In the genomic region with DNA sequence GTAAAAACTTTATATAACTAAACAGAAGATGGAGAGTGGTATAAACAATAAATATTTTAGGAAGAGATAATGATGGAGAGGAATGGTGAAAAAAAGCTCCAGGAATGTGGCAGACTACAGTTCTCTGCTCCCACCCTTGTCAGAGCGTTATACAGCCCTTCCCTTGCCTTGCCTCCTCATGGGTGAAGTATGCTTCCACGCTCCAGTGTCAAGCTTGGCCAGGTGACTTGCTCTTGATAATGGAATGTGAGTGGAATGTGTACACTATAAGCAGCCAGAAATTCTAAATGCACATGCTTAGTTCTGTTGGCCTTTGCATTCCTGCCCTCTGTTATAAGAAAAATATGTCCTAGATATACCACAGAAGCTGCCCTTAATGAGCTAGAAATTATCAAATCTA, we compare ENCODE assay signal across 1 cellular context.
TF ChIP-seq lines count a peak whose summit lies in the region.

No MANE protein-coding gene starts in this region.

TF ChIP-seq in GM23338, 12 proteins besides CTCF, POLR2A, EP300 and RAD21 (continued from another document):
- TF ChIP-seq EZH2 (IDR thresholded peaks at IDR 0.05; ENCODE audit: low read depth, unreplicated experiment) (no peak), CREB1 (CRISPR knock-in tag; IDR thresholded peaks at IDR 0.05; ENCODE audit: low read depth) (no peak)
- TF ChIP-seq, protein P1, sequence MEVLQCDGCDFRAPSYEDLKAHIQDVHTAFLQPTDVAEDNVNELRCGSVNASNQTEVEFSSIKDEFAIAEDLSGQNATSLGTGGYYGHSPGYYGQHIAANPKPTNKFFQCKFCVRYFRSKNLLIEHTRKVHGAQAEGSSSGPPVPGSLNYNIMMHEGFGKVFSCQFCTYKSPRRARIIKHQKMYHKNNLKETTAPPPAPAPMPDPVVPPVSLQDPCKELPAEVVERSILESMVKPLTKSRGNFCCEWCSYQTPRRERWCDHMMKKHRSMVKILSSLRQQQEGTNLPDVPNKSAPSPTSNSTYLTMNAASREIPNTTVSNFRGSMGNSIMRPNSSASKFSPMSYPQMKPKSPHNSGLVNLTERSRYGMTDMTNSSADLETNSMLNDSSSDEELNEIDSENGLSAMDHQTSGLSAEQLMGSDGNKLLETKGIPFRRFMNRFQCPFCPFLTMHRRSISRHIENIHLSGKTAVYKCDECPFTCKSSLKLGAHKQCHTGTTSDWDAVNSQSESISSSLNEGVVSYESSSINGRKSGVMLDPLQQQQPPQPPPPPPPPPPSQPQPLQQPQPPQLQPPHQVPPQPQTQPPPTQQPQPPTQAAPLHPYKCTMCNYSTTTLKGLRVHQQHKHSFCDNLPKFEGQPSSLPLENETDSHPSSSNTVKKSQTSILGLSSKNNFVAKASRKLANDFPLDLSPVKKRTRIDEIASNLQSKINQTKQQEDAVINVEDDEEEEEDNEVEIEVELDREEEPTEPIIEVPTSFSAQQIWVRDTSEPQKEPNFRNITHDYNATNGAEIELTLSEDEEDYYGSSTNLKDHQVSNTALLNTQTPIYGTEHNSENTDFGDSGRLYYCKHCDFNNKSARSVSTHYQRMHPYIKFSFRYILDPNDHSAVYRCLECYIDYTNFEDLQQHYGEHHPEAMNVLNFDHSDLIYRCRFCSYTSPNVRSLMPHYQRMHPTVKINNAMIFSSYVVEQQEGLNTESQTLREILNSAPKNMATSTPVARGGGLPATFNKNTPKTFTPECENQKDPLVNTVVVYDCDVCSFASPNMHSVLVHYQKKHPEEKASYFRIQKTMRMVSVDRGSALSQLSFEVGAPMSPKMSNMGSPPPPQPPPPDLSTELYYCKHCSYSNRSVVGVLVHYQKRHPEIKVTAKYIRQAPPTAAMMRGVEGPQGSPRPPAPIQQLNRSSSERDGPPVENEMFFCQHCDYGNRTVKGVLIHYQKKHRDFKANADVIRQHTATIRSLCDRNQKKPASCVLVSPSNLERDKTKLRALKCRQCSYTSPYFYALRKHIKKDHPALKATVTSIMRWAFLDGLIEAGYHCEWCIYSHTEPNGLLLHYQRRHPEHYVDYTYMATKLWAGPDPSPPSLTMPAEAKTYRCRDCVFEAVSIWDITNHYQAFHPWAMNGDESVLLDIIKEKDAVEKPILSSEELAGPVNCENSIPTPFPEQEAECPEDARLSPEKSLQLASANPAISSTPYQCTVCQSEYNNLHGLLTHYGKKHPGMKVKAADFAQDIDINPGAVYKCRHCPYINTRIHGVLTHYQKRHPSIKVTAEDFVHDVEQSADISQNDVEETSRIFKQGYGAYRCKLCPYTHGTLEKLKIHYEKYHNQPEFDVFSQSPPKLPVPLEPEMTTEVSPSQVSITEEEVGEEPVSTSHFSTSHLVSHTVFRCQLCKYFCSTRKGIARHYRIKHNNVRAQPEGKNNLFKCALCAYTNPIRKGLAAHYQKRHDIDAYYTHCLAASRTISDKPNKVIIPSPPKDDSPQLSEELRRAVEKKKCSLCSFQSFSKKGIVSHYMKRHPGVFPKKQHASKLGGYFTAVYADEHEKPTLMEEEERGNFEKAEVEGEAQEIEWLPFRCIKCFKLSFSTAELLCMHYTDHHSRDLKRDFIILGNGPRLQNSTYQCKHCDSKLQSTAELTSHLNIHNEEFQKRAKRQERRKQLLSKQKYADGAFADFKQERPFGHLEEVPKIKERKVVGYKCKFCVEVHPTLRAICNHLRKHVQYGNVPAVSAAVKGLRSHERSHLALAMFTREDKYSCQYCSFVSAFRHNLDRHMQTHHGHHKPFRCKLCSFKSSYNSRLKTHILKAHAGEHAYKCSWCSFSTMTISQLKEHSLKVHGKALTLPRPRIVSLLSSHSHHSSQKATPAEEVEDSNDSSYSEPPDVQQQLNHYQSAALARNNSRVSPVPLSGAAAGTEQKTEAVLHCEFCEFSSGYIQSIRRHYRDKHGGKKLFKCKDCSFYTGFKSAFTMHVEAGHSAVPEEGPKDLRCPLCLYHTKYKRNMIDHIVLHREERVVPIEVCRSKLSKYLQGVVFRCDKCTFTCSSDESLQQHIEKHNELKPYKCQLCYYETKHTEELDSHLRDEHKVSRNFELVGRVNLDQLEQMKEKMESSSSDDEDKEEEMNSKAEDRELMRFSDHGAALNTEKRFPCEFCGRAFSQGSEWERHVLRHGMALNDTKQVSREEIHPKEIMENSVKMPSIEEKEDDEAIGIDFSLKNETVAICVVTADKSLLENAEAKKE (CRISPR knock-in tag; IDR thresholded peaks at IDR 0.05) = no peak
- TF ChIP-seq, protein P2, sequence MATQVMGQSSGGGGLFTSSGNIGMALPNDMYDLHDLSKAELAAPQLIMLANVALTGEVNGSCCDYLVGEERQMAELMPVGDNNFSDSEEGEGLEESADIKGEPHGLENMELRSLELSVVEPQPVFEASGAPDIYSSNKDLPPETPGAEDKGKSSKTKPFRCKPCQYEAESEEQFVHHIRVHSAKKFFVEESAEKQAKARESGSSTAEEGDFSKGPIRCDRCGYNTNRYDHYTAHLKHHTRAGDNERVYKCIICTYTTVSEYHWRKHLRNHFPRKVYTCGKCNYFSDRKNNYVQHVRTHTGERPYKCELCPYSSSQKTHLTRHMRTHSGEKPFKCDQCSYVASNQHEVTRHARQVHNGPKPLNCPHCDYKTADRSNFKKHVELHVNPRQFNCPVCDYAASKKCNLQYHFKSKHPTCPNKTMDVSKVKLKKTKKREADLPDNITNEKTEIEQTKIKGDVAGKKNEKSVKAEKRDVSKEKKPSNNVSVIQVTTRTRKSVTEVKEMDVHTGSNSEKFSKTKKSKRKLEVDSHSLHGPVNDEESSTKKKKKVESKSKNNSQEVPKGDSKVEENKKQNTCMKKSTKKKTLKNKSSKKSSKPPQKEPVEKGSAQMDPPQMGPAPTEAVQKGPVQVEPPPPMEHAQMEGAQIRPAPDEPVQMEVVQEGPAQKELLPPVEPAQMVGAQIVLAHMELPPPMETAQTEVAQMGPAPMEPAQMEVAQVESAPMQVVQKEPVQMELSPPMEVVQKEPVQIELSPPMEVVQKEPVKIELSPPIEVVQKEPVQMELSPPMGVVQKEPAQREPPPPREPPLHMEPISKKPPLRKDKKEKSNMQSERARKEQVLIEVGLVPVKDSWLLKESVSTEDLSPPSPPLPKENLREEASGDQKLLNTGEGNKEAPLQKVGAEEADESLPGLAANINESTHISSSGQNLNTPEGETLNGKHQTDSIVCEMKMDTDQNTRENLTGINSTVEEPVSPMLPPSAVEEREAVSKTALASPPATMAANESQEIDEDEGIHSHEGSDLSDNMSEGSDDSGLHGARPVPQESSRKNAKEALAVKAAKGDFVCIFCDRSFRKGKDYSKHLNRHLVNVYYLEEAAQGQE (IDR thresholded peaks at IDR 0.05; ENCODE audit: unreplicated experiment) = no peak
